In genomic region chr1:24500448-24501048, GRCh38 we compare ENCODE assay signal across 1 cellular context.
TF ChIP-seq lines count a peak whose summit lies in the region.

No MANE protein-coding gene starts in this region.

TF ChIP-seq in HCT116, 20 proteins besides CTCF, POLR2A, EP300 and RAD21 (continued from another document):
- no peak for TF ChIP-seq ZBTB33 (IDR thresholded peaks at IDR 0.05; ENCODE audit: extremely low read depth, insufficient replicate concordance, low read length)
- no peak for TF ChIP-seq EZH2phosphoT487 (IDR thresholded peaks at IDR 0.05; ENCODE audit: borderline replicate concordance)
TF ChIP-seq in HCT116: peak in this region for 0.
